Comparison of ENCODE assay signal across 16 cellular contexts in the genomic region with DNA sequence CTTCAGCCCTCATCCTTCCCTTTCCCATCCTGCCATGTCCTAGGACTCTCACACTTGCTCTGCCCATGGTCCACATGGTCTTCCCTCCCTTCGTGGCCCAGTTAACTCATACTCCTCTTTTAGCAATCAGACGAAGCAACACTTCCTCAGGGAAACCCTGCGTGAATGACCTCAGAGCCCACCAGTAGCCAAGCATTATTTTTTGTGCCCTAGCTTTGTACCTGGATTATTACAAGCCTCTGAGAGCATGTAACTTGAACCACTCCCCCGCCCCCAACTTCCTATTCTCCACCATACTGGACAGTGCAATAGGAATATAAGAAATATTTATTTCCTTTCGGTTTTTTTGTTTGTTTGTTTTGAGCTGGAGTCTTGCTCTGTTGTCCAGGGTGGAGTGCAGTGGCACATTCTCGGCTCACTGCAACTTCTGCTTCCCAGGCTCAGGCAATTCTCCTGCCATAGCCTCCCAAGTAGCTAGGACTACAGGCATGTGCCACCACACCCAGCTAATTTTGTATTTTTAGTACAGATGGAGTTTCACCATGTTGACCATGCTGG. TPM values are rescaled to one million over a fixed set of nuclear protein-coding genes. Genes with fewer than 3 reads are reported as not detected.
A peak's percentile ranks its signal among the peaks of the same experiment; 100 is the strongest.
DNase-seq lines count a peak whose midpoint lies in the region; FAIRE-seq and TF ChIP-seq lines count a peak whose summit lies in the region.
"Had no signal": no experiment of that assay in that cellular context is flagged by ENCODE, and none has a peak within 500 bp of the region (broad histone marks: within the 10 kb centered on the region; RNA-seq: fewer than 3 reads in every experiment).

No MANE protein-coding gene starts in this region.

- H3K9me2 ChIP-seq in Karpas-422 (replicated peaks; ENCODE audit: insufficient read depth, low read length), result no peaks in the 10 kb centered on the region; the same call in 1 of the 2 replicates

- H4K20me1 ChIP-seq in mammary epithelial cell (ENCODE audit: insufficient read depth, low read length) (no peaks in the 10 kb centered on the region), astrocyte (ENCODE audit: insufficient read depth, low read length) (no peaks in the 10 kb centered on the region), Karpas-422 (ENCODE audit: insufficient read depth, low read depth, low read length) (no peaks in the 10 kb centered on the region)

- no peak overlapping the region for H3K4me2 ChIP-seq in mammary epithelial cell (ENCODE audit: insufficient read depth, low read depth, low read length)
- no peak overlapping the region for H3K4me2 ChIP-seq in astrocyte (ENCODE audit: low read length)
- no peak overlapping the region for H3K4me2 ChIP-seq in Karpas-422 (ENCODE audit: low read depth, low read length, poor library complexity, severe bottlenecking)

- DNase-seq in mammary epithelial cell, result no peak
- DNase-seq in MCF 10A (ENCODE audit: unreplicated experiment), result no peak
- DNase-seq in astrocyte (ENCODE audit: low read depth), result no peak
- no peak for DNase-seq in tibial artery
- DNase-seq in dedifferentiated amniotic fluid mesenchymal stem cell (ENCODE audit: extremely low spot score), result no peak
- no peak for DNase-seq in urothelium cell line (ENCODE audit: low spot score)
- DNase-seq in Karpas-422, result no peak
- DNase-seq: activated CD8-positive, alpha-beta memory T cell treated with anti-CD3 and anti-CD28 coated beads for 24 hours; COR-L47; dorsolateral prefrontal cortex; left cardiac atrium; NCI-H1048; NCI-H2107; NCI-H774; WERI-Rb-1 had no signal

- H3K79me2 ChIP-seq in mammary epithelial cell (ENCODE audit: insufficient read depth, low read length) (peaks cover 22% of the 10 kb centered on the region), astrocyte (ENCODE audit: insufficient read depth, low read length) (peaks cover 40% of the 10 kb centered on the region), Karpas-422 (ENCODE audit: low read length) (no peaks in the 10 kb centered on the region)

- CTCF ChIA-PET in mammary epithelial cell (lab: Charles Lee; ENCODE audit: low non-redundant PET), result no interaction called here
- CTCF ChIA-PET in MCF 10A (lab: Yijun Ruan, JAX), result interaction anchor here (0.6 to 1.2 kb wide), 2 partner anchors 11 to 1119 kb away, joined by 3 to 5 read pairs; a partner anchor contains a TSS

- H3K9me3 Mint-ChIP-seq in MCF 10A (ENCODE audit: unreplicated experiment), result no peaks in the 10 kb centered on the region
- H3K9me3 Mint-ChIP-seq in astrocyte (ENCODE audit: unreplicated experiment), result peaks cover 2% of the 10 kb centered on the region

- H3K27me3 Mint-ChIP-seq in MCF 10A (ENCODE audit: insufficient read depth, unreplicated experiment) (no peaks in the 10 kb centered on the region), astrocyte (ENCODE audit: low read depth, unreplicated experiment) (no peaks in the 10 kb centered on the region)

- H3K4me3 ChIP-seq in mammary epithelial cell (replicated peaks in 1 of 3; ENCODE audit: insufficient read depth in 1 of 3, low read depth in 2 of 3, low read length in 3 of 3), result no peak overlapping the region
- H3K4me3 ChIP-seq in astrocyte (ENCODE audit: insufficient read depth, low read depth, low read length), result no peak overlapping the region
- no peak overlapping the region for H3K4me3 ChIP-seq in mesodermal cell (ENCODE audit: extremely low read depth, insufficient read depth, low read length, poor library complexity, severe bottlenecking)
- H3K4me3 ChIP-seq in tibial artery, result no peak overlapping the region
- no peak overlapping the region for H3K4me3 ChIP-seq in Karpas-422 (ENCODE audit: low read length)

- no peaks in the 10 kb centered on the region for H3K9me3 ChIP-seq in mammary epithelial cell (replicated peaks; ENCODE audit: insufficient read depth, low read length)
- H3K9me3 ChIP-seq in astrocyte (ENCODE audit: insufficient read depth, low read depth, low read length), result no peaks in the 10 kb centered on the region
- peaks cover 3% of the 10 kb centered on the region for H3K9me3 ChIP-seq in mesodermal cell (ENCODE audit: control insufficient read depth, low read length)
- H3K9me3 ChIP-seq in tibial artery, result no peaks in the 10 kb centered on the region
- H3K9me3 ChIP-seq in Karpas-422 (ENCODE audit: low read length), result no peaks in the 10 kb centered on the region

- TF ChIP-seq CTCF in mammary epithelial cell (conservative IDR thresholded peaks at IDR 0.05 in 1 of 2, IDR thresholded peaks at IDR 0.05 in 1 of 2; ENCODE audit: extremely low read depth in 1 of 2, insufficient read depth in 1 of 2, low read depth in 1 of 2, low read length in 2 of 2) (no peak), MCF 10A (IDR thresholded peaks at IDR 0.05; ENCODE audit: unreplicated experiment) (no peak), astrocyte (IDR thresholded peaks at IDR 0.05; ENCODE audit: insufficient read depth, low read depth, low read length) (no peak), tibial artery (IDR thresholded peaks at IDR 0.05) (no peak)

- dilution Hi-C loops in mammary epithelial cell (cut with HindIII; ENCODE audit: low sequenced_read_pairs), result no loop called here

- FAIRE-seq in astrocyte (lab: Jason Lieb, UNC) (no peak), urothelium cell line (lab: Jason Lieb, UNC) (no peak)

- H2AFZ ChIP-seq in mammary epithelial cell (ENCODE audit: low read depth, low read length) (no peak overlapping the region), astrocyte (ENCODE audit: low read depth, low read length) (no peak overlapping the region), Karpas-422 (ENCODE audit: low read length) (no peak overlapping the region)

- H3K4me1 ChIP-seq in mammary epithelial cell (ENCODE audit: insufficient read depth, low read length) (peaks cover 9% of the 10 kb centered on the region), astrocyte (ENCODE audit: insufficient read depth, low read length) (peaks cover 21% of the 10 kb centered on the region), mesodermal cell (ENCODE audit: control insufficient read depth, insufficient read depth, low read length, poor library complexity, severe bottlenecking) (peaks cover 20% of the 10 kb centered on the region), tibial artery (peaks cover 0 to 53% (median 22%) of the 10 kb centered on the region in 4 donors), Karpas-422 (ENCODE audit: low read length) (peaks cover 6% of the 10 kb centered on the region; the same call in 1 of the 2 replicates)

- POLR2A ChIA-PET in MCF 10A (lab: Yijun Ruan, JAX), result interaction anchor here (0.7 kb wide), 1 partner anchor 548 kb away, joined by 3 read pairs; no protein-coding TSS in a partner anchor

- H3K27ac ChIP-seq in mammary epithelial cell (ENCODE audit: insufficient read depth, low read depth, low read length) (peak overlapping the region; percentile 14), astrocyte (ENCODE audit: low read depth, low read length) (peak overlapping the region; percentile 65), mesodermal cell (ENCODE audit: low read depth, low read length, severe bottlenecking) (peak overlapping the region; percentile 83), tibial artery (peak overlapping the region; percentile 45 to 59), Karpas-422 (ENCODE audit: low read length) (no peak overlapping the region)
- H3K27ac ChIP-seq: WERI-Rb-1 had no signal

- H3K4me3 Mint-ChIP-seq in MCF 10A (ENCODE audit: unreplicated experiment) (no peak overlapping the region), astrocyte (ENCODE audit: unreplicated experiment) (peak overlapping the region; percentile 62)

- WGBS in mammary epithelial cell (ENCODE audit: low coverage, missing lambda C conversion rate), result 82% methylated on average over 5 of the region's 6 CpGs
- WGBS in mesodermal cell (ENCODE audit: insufficient coverage in 2 of 2), 2 experiments, result 85 to 100% methylated on average over 2 to 3 of the region's 6 CpGs

- BruUV-seq in mammary epithelial cell (replicated peaks; lab: Mats Ljungman, UMichigan), result no TSS peak
- no TSS peak for BruUV-seq in MCF 10A (replicated peaks; lab: Mats Ljungman, UMichigan)

- H3K36me3 ChIP-seq in mammary epithelial cell (ENCODE audit: insufficient read depth, low read length) (no peaks in the 10 kb centered on the region), astrocyte (ENCODE audit: insufficient read depth, low read length) (no peaks in the 10 kb centered on the region), mesodermal cell (ENCODE audit: control insufficient read depth, insufficient read depth, low read length) (no peaks in the 10 kb centered on the region), tibial artery (no peaks in the 10 kb centered on the region), Karpas-422 (ENCODE audit: insufficient read depth, low read length) (no peaks in the 10 kb centered on the region)
- H3K36me3 ChIP-seq: WERI-Rb-1 had no signal

- in situ Hi-C loops in mammary epithelial cell (cut with MboI; ENCODE audit: low sequenced_read_pairs in 2 of 2), result loop anchor here (25.0 kb wide), 2 partner anchors 339 to 939 kb away; a partner anchor contains a TSS

- H3K27ac Mint-ChIP-seq in MCF 10A (ENCODE audit: low read depth, unreplicated experiment) (no peak overlapping the region), astrocyte (ENCODE audit: unreplicated experiment) (peak overlapping the region; percentile 95)

- H3K27me3 ChIP-seq in mammary epithelial cell (ENCODE audit: insufficient read depth, low read length), result no peaks in the 10 kb centered on the region
- no peaks in the 10 kb centered on the region for H3K27me3 ChIP-seq in astrocyte (ENCODE audit: insufficient read depth, low read length)
- H3K27me3 ChIP-seq in tibial artery, result no peaks in the 10 kb centered on the region
- no peaks in the 10 kb centered on the region for H3K27me3 ChIP-seq in Karpas-422 (ENCODE audit: low read length)
- H3K27me3 ChIP-seq: dorsolateral prefrontal cortex had no signal

- no peaks in the 10 kb centered on the region for H3K4me1 Mint-ChIP-seq in MCF 10A (ENCODE audit: insufficient read depth, unreplicated experiment)
- H3K4me1 Mint-ChIP-seq in astrocyte (ENCODE audit: low read depth, unreplicated experiment), result peaks cover 50% of the 10 kb centered on the region

- intact Hi-C loops in mammary epithelial cell (cut with micrococcal nuclease) (loop anchor here (5.0 to 10.0 kb wide), 4 partner anchors 186 to 884 kb away; a partner anchor contains a TSS), MCF 10A (cut with micrococcal nuclease) (no loop called here), tibial artery (cut with DNase I; ENCODE audit: low total_unique reads) (no loop called here)

- H3K9ac ChIP-seq in mammary epithelial cell (ENCODE audit: insufficient read depth, low read length) (no peak overlapping the region), astrocyte (ENCODE audit: low read length) (no peak overlapping the region), Karpas-422 (ENCODE audit: low read length) (no peak overlapping the region)

- peaks cover 8% of the 10 kb centered on the region for H3K36me3 Mint-ChIP-seq in MCF 10A (ENCODE audit: insufficient read depth, unreplicated experiment)
- peaks cover 7% of the 10 kb centered on the region for H3K36me3 Mint-ChIP-seq in astrocyte (ENCODE audit: low read depth, unreplicated experiment)

RNA-seq across cellular contexts. Expression of a gene that starts 2.9 kb away (rescaled TPM):
- total RNA-seq in mammary epithelial cell (10 to 100 TPM; 12.8 to 19.9 TPM), MCF 10A (2022) (13.8 and 16.6 TPM in 2 replicates), astrocyte (27.2 and 28.5 TPM in 2 replicates)
- polyA plus RNA-seq in mammary epithelial cell, result 8.9 TPM
- 40.2 TPM for polyA minus RNA-seq in mammary epithelial cell
- 10.3 TPM for polyA plus RNA-seq in mesodermal cell (2013, experiment 1 of 2)
- polyA plus RNA-seq in mesodermal cell (2013, experiment 2 of 2), result 9.2 TPM
- total RNA-seq in Karpas-422 (2014; rRNA removed; shearing (Covaris generic); ENCODE audit: low replicate concordance), result 1.8 and 2.0 TPM in 2 replicates
